ENCODE assay signal across 13 cellular contexts in the genomic region with DNA sequence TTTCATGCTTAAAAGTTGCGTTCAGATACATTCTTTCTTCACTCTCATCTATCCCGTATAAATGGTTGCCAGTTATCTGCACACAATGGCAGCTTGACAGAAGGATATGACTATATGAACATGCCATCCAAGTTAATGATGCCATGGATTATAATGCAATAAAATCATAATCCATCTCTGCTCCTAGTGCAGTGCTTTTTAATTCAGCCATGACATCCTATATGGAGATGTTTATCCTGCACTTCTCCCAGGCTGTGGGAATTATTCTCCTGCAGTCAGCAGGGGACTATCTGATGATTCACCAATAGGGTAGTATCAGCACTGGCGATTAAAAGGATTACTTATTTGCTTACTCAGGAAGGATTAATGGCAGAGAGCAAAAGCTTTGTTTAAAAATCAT.
A peak's percentile ranks its signal among the peaks of the same experiment; 100 is the strongest.
DNase-seq lines count a peak whose midpoint lies in the region; ATAC-seq and TF ChIP-seq lines count a peak whose summit lies in the region.
"Had no signal": no experiment of that assay in that cellular context is flagged by ENCODE, and none has a peak within 500 bp of the region (broad histone marks: within the 10 kb centered on the region; RNA-seq: fewer than 3 reads in every experiment).

No MANE protein-coding gene starts in this region.

- TF ChIP-seq RAD21 in neural cell (conservative IDR thresholded peaks at IDR 0.05), result peak; percentile 9

- peak overlapping the region; percentile 25 for H3K4me3 ChIP-seq in endocrine pancreas (ENCODE audit: control insufficient read depth, insufficient read depth, low read length)
- peak overlapping the region; percentile 2 for H3K4me3 ChIP-seq in neural cell (ENCODE audit: low read length)
- H3K4me3 ChIP-seq: SJSA1 had no signal

- H4K20me1 ChIP-seq in neural cell (ENCODE audit: insufficient read depth), result no peaks in the 10 kb centered on the region

- H3F3A ChIP-seq in neural cell (ENCODE audit: insufficient read depth, low read length, poor library complexity, severe bottlenecking), result no peaks in the 10 kb centered on the region

- no peaks in the 10 kb centered on the region for H3K79me2 ChIP-seq in neural cell (replicated peaks; ENCODE audit: insufficient read depth, low read length)

- no peak overlapping the region for H3K27ac ChIP-seq in neural cell (ENCODE audit: low read length)
- H3K27ac ChIP-seq: SJSA1 had no signal

- peaks cover 21% of the 10 kb centered on the region for H3K4me1 ChIP-seq in endocrine pancreas (ENCODE audit: control insufficient read depth, insufficient read depth, low read length)

- no peak for ATAC-seq in HG02981 (IDR thresholded peaks at IDR 0.05; ENCODE audit: unreplicated experiment)

- no peaks in the 10 kb centered on the region for H3K9me2 ChIP-seq in neural cell (ENCODE audit: insufficient read depth, low read length)

- H3K27me3 ChIP-seq in endocrine pancreas (ENCODE audit: control insufficient read depth, insufficient read depth, low read length) (no peaks in the 10 kb centered on the region), neural cell (ENCODE audit: insufficient read depth, low read depth, low read length) (no peaks in the 10 kb centered on the region)
- H3K27me3 ChIP-seq: SJSA1 had no signal

- peak; percentile 79 for DNase-seq in DMS53 (lab: John Stamatoyannopoulos, UW)
- peak; percentile 99 for DNase-seq in NCI-H524 treated with DMSO at 0.1 percent for 48 hours (lab: John Stamatoyannopoulos, UW)
- no peak for DNase-seq in HUDEP-2 (lab: John Stamatoyannopoulos, UW; ENCODE audit: unreplicated experiment in 76 of 76)
- DNase-seq in activated CD4-positive, alpha-beta T cell treated with anti-CD3 and anti-CD28 coated beads for 48 hours, result no peak
- DNase-seq in activated T-cell treated with anti-CD3 and anti-CD28 coated beads, Interleukin-2, amount 50 U/mL, for 1 hour, result no peak
- DNase-seq: activated CD4-positive, alpha-beta T cell treated with anti-CD3 and anti-CD28 coated beads for 4 hours; CD8-positive, alpha-beta memory T cell; H9; NCI-H446 treated with DMSO at 0.1 percent for 48 hours had no signal

- H3K4me2 ChIP-seq in neural cell (ENCODE audit: low read length), result no peak overlapping the region

- TF ChIP-seq EP300 in neural cell (conservative IDR thresholded peaks at IDR 0.05; ENCODE audit: poor library complexity, severe bottlenecking), result peak; percentile 73

- H3K9me3 ChIP-seq in endocrine pancreas (ENCODE audit: control insufficient read depth, low read length) (no peaks in the 10 kb centered on the region), neural cell (ENCODE audit: low read length) (no peaks in the 10 kb centered on the region)
- H3K9me3 ChIP-seq: SJSA1 had no signal

- no peak for TF ChIP-seq CTCF in neural cell (IDR thresholded peaks at IDR 0.05; ENCODE audit: poor library complexity, severe bottlenecking)

- no peak overlapping the region for H2AFZ ChIP-seq in neural cell (ENCODE audit: low read depth, low read length)

- H3K9ac ChIP-seq in endocrine pancreas (ENCODE audit: control insufficient read depth, insufficient read depth, low read length) (no peak overlapping the region), neural cell (ENCODE audit: low read length) (no peak overlapping the region)

- H3K36me3 ChIP-seq in endocrine pancreas (ENCODE audit: control insufficient read depth, insufficient read depth, low read length), result no peaks in the 10 kb centered on the region
- H3K36me3 ChIP-seq in neural cell (ENCODE audit: insufficient read depth, low read length), result no peaks in the 10 kb centered on the region
- H3K36me3 ChIP-seq: SJSA1 had no signal

TF ChIP-seq in neural cell, 6 proteins besides CTCF, POLR2A, EP300 and RAD21:
- TF ChIP-seq REST (IDR thresholded peaks at IDR 0.05; ENCODE audit: borderline replicate concordance), result peak; percentile 96
- TF ChIP-seq POLR2AphosphoS5 (IDR thresholded peaks at IDR 0.05), result peak; percentile 51
- TF ChIP-seq EZH2 (IDR thresholded peaks at IDR 0.05; ENCODE audit: borderline replicate concordance, insufficient read depth, low read length, poor library complexity, severe bottlenecking), result no peak
- no peak for TF ChIP-seq SMC3 (conservative IDR thresholded peaks at IDR 0.05; ENCODE audit: poor library complexity)
- TF ChIP-seq MXI1 (conservative IDR thresholded peaks at IDR 0.05; ENCODE audit: poor library complexity, severe bottlenecking), result no peak
- TF ChIP-seq TAF1 (IDR thresholded peaks at IDR 0.05; ENCODE audit: low read depth), result no peak

Comparison
In these comparisons a context has a peak if more than half of its experiments do, and no peak if none do; other contexts are left out.
1. DNase-seq: peak in DMS53 (single experiment) and NCI-H524 treated with DMSO at 0.1 percent for 48 hours (single experiment); none in HUDEP-2 (0 of 76), activated CD4-positive, alpha-beta T cell treated with anti-CD3 and anti-CD28 coated beads for 48 hours (single experiment) and activated T-cell treated with anti-CD3 and anti-CD28 coated beads, Interleukin-2, amount 50 U/mL, for 1 hour (single experiment).